Comparison of ENCODE assay signal across 1 cellular context in genomic region chr5:88879724-88880123, GRCh38.
TF ChIP-seq lines count a peak whose summit lies in the region.

No MANE protein-coding gene starts in this region.

TF ChIP-seq in A549, 52 proteins besides CTCF, POLR2A, EP300 and RAD21 (continued from another document):
- TF ChIP-seq MYC (IDR thresholded peaks at IDR 0.05; ENCODE audit: borderline replicate concordance, low read length) (no peak), JUN (IDR thresholded peaks at IDR 0.05) (no peak), PBX3 (IDR thresholded peaks at IDR 0.05) (no peak), RNF2 (IDR thresholded peaks at IDR 0.05; ENCODE audit: borderline replicate concordance, low read depth) (no peak)
- TF ChIP-seq, protein P1, sequence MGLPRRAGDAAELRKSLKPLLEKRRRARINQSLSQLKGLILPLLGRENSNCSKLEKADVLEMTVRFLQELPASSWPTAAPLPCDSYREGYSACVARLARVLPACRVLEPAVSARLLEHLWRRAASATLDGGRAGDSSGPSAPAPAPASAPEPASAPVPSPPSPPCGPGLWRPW (IDR thresholded peaks at IDR 0.05), result no peak
- TF ChIP-seq, protein P2, sequence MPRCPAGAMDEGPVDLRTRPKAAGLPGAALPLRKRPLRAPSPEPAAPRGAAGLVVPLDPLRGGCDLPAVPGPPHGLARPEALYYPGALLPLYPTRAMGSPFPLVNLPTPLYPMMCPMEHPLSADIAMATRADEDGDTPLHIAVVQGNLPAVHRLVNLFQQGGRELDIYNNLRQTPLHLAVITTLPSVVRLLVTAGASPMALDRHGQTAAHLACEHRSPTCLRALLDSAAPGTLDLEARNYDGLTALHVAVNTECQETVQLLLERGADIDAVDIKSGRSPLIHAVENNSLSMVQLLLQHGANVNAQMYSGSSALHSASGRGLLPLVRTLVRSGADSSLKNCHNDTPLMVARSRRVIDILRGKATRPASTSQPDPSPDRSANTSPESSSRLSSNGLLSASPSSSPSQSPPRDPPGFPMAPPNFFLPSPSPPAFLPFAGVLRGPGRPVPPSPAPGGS (IDR thresholded peaks at IDR 0.05), result no peak
